28 cellular contexts compared by ENCODE assay signal in the genomic region with DNA sequence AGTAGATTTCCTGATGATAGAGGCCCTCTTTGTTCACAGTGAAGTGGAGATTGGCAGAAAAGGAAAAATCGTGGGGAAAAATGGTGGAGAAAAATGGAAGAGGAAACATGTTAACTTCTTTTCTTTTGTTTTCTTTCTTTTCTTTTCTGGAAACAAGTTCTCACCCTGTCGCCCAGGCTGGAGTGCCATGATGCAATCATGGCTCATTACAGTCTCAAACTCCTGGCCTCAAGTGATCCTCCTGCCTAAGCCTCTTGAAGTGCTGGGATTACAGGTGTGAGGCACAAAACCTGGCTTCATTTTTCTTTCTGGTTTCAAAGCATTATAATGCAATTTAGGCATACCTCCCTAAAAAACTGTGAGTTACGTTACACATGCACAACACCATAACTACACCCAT.
"Had no signal": no experiment of that assay in that cellular context is flagged by ENCODE, and none has a peak within 500 bp of the region (broad histone marks: within the 10 kb centered on the region; RNA-seq: fewer than 3 reads in every experiment).

No MANE protein-coding gene starts in this region.

- H3K27me3 ChIP-seq: adrenal gland, ascending aorta, breast epithelium, cardiac muscle cell, colonic mucosa, esophagus squamous epithelium, gastroesophageal sphincter, heart right ventricle, hepatocyte had no signal

- H3K27ac ChIP-seq: adrenal gland, ascending aorta, breast epithelium, cardiac muscle cell, colonic mucosa, epithelial cell of prostate, esophagus squamous epithelium, gastroesophageal sphincter, heart right ventricle, hepatocyte had no signal

- ATAC-seq: activated CD4-positive, alpha-beta T cell treated with anti-CD3 and anti-CD28 coated beads for 36 hours; activated CD8-positive, alpha-beta memory T cell treated with anti-CD3 and anti-CD28 coated beads, Interleukin-2, amount 10 ng/mL, durations not matched to agents 7 days and 5 days; activated CD8-positive, alpha-beta T cell treated with anti-CD3 and anti-CD28 coated beads, Interleukin-2, amount 10 ng/mL, durations not matched to agents 7 days and 5 days; activated naive CD8-positive, alpha-beta T cell treated with anti-CD3 and anti-CD28 coated beads, Interleukin-2, amount 50 U/mL, for 24 hours; gastroesophageal sphincter; heart right ventricle had no signal

- H3K9me3 ChIP-seq: adrenal gland, ascending aorta, breast epithelium, colonic mucosa, esophagus squamous epithelium, gastroesophageal sphincter had no signal

- DNase-seq: activated CD4-positive, alpha-beta memory T cell treated with anti-CD3 and anti-CD28 coated beads for 36 hours; activated CD4-positive, alpha-beta T cell treated with anti-CD3 and anti-CD28 coated beads for 36 hours; activated CD4-positive, alpha-beta T cell treated with anti-CD3 and anti-CD28 coated beads, Interleukin-2, amount 10 ng/mL, durations not matched to agents 24 days and 14 days; activated CD4-positive, CD25-positive, alpha-beta regulatory T cell; activated CD4-positive, CD25-positive, alpha-beta regulatory T cell treated with anti-CD3 and anti-CD28 coated beads, Interleukin-2, amount 50 U/mL, for 72 hours; activated CD8-positive, alpha-beta memory T cell treated with anti-CD3 and anti-CD28 coated beads, Interleukin-2, amount 10 ng/mL, durations not matched to agents 7 days and 5 days; activated CD8-positive, alpha-beta memory T cell treated with anti-CD3 and anti-CD28 coated beads, Interleukin-2, amount 50 U/mL, for 4 hours; activated CD8-positive, alpha-beta T cell treated with anti-CD3 and anti-CD28 coated beads, Interleukin-2, amount 10 ng/mL, durations not matched to agents 7 days and 5 days; activated effector memory CD4-positive, alpha-beta T cell treated with anti-CD3 and anti-CD28 coated beads, Interleukin-2, amount 50 U/mL, for 16 hours; activated naive CD4-positive, alpha-beta T cell treated with anti-CD3 and anti-CD28 coated beads for 36 hours; activated naive CD8-positive, alpha-beta T cell treated with anti-CD3 and anti-CD28 coated beads for 36 hours; activated naive CD8-positive, alpha-beta T cell treated with anti-CD3 and anti-CD28 coated beads, Interleukin-2, amount 50 U/mL, for 24 hours; activated T-cell treated with anti-CD3 and anti-CD28 coated beads, Interleukin-2, amount 50 U/mL, for 1 hour; activated T-cell treated with anti-CD3 and anti-CD28 coated beads, Interleukin-2, amount 50 U/mL, for 48 hours; adrenal gland; central memory CD4-positive, alpha-beta T cell; cerebellar nuclear complex; colonic mucosa; effector CD8-positive, alpha-beta T cell; esophagus squamous epithelium; foreskin melanocyte; heart right ventricle had no signal

- H3K36me3 ChIP-seq: adrenal gland, ascending aorta, breast epithelium, cardiac muscle cell, colonic mucosa, esophagus squamous epithelium, gastroesophageal sphincter, heart right ventricle had no signal

- H3K4me3 ChIP-seq: adrenal gland, ascending aorta, breast epithelium, cardiac muscle cell, colonic mucosa, esophagus squamous epithelium, gastroesophageal sphincter, heart right ventricle, hepatocyte had no signal

- H3K4me1 ChIP-seq: adrenal gland, breast epithelium, colonic mucosa, esophagus squamous epithelium, heart right ventricle had no signal
